In the genomic region with DNA sequence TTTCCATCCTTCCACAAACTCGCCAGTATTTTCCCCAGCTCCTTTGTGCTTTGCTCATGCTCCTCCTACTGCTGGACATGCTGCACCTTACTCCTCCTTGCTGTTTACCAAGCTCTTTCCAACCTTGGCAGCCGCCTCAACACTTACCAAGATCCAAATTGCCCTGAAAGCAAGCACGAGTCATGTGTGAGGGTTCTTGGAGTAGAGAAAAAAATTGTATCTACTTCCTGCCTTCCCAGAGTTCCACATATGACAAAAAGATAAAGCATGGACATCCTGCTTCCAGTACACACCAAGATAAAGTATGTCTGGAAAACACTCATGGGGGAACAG, we compare ENCODE assay signal across 17 cellular contexts.
"Had no signal": no experiment of that assay in that cellular context is flagged by ENCODE, and none has a peak within 500 bp of the region (broad histone marks: within the 10 kb centered on the region; RNA-seq: fewer than 3 reads in every experiment).

No MANE protein-coding gene starts in this region.

- ATAC-seq: activated CD8-positive, alpha-beta T cell treated with anti-CD3 and anti-CD28 coated beads for 36 hours; body of pancreas; stimulated activated effector memory CD8-positive, alpha-beta T cell treated with anti-CD3 and anti-CD28 coated beads, Interleukin-12 subunit alpha, Interleukin-12 subunit beta, amount 100 ng/mL, for 72 hours had no signal

- H3K27ac ChIP-seq: body of pancreas, colonic mucosa, epithelial cell of prostate, lower lobe of right lung, parathyroid adenoma, sigmoid colon, stomach had no signal

- H2AFZ ChIP-seq: parathyroid adenoma had no signal

- H3K4me3 ChIP-seq: body of pancreas, colonic mucosa, lower lobe of right lung, sigmoid colon, stomach had no signal

- H3K36me3 ChIP-seq: colonic mucosa, lower lobe of right lung, sigmoid colon, stomach had no signal

- H3K4me1 ChIP-seq: colonic mucosa, lower lobe of right lung, stomach had no signal

- H3K9ac ChIP-seq: parathyroid adenoma had no signal

- H3K27me3 ChIP-seq: body of pancreas, colonic mucosa, sigmoid colon had no signal

- DNase-seq: activated CD4-positive, alpha-beta T cell treated with anti-CD3 and anti-CD28 coated beads for 48 hours; activated CD4-positive, CD25-positive, alpha-beta regulatory T cell; activated CD8-positive, alpha-beta T cell treated with anti-CD3 and anti-CD28 coated beads for 36 hours; activated naive CD4-positive, alpha-beta T cell treated with Interleukin-2 at 50 U/mL for 16 hours; activated naive CD8-positive, alpha-beta T cell treated with anti-CD3 and anti-CD28 coated beads, Interleukin-2, amount 10 ng/mL, durations not matched to agents 7 days and 5 days; activated T-cell treated with anti-CD3 and anti-CD28 coated beads, Interleukin-2, amount 50 U/mL, for 24 hours; body of pancreas; colonic mucosa; endodermal cell; lower lobe of right lung; sigmoid colon; stimulated activated CD4-positive, alpha-beta T cell treated with anti-CD3 and anti-CD28 coated beads, Interleukin-4, amount 100 ng/mL, for 24 hours; stomach; T-helper 9 cell had no signal

- H3K9me3 ChIP-seq: body of pancreas, colonic mucosa, lower lobe of right lung, sigmoid colon, stomach had no signal
